In genomic region chr19:35370722-35371121, GRCh38 we compare ENCODE assay signal across 36 cellular contexts. TPM values are rescaled to one million over a fixed set of nuclear protein-coding genes. Genes with fewer than 3 reads are reported as not detected.
"Had no signal": no experiment of that assay in that cellular context is flagged by ENCODE, and none has a peak within 500 bp of the region (broad histone marks: within the 10 kb centered on the region; RNA-seq: fewer than 3 reads in every experiment).

Gene GPR42, plus strand, starts transcription at chr19:35371068. Its CDS starts 292 bp downstream, at chr19:35371360.

- H3K27ac ChIP-seq: brain microvascular endothelial cell, esophagus squamous epithelium, gastroesophageal sphincter, heart right ventricle, WERI-Rb-1 had no signal

- ATAC-seq: activated CD4-positive, CD25-positive, alpha-beta regulatory T cell treated with anti-CD3 and anti-CD28 coated beads, Interleukin-2, amount 50 U/mL, for 24 hours; activated CD8-positive, alpha-beta T cell treated with anti-CD3 and anti-CD28 coated beads, Interleukin-2, amount 10 ng/mL, durations not matched to agents 7 days and 5 days; activated naive CD4-positive, alpha-beta T cell treated with anti-CD3 and anti-CD28 coated beads, Interleukin-2, amount 50 U/mL, for 72 hours; activated T-cell treated with anti-CD3 and anti-CD28 coated beads, Interleukin-2, amount 50 U/mL, for 72 hours; effector memory CD8-positive, alpha-beta T cell; gastroesophageal sphincter; heart right ventricle; T-cell had no signal

- H3K9me3 ChIP-seq: esophagus squamous epithelium, gastroesophageal sphincter had no signal

- H3K27ac Mint-ChIP-seq: activated B cell treated with CpG ODN at 0.5 μM for 24 hours; activated CD8-positive, alpha-beta T cell treated with anti-CD3 and anti-CD28 coated beads, Interleukin-2, amount 10 ng/mL, durations not matched to agents 7 days and 5 days; activated naive CD4-positive, alpha-beta T cell treated with anti-CD3 and anti-CD28 coated beads, Interleukin-2, amount 10 ng/mL, durations not matched to agents 7 days and 5 days; activated naive CD4-positive, alpha-beta T cell treated with anti-CD3 and anti-CD28 coated beads, Interleukin-2, amount 50 U/mL, for 72 hours; activated T-cell treated with anti-CD3 and anti-CD28 coated beads, Interleukin-2, amount 50 U/mL, for 72 hours; effector memory CD8-positive, alpha-beta T cell; T-cell; T-helper 1 cell treated with Interleukin-12 subunit alpha and Interleukin-12 subunit beta and Interleukin-4 antibody, amounts not matched to agents 30 μg/mL and 1 μg/mL, for 36 hours had no signal

- H3K4me1 Mint-ChIP-seq: activated naive CD4-positive, alpha-beta T cell treated with anti-CD3 and anti-CD28 coated beads, Interleukin-2, amount 10 ng/mL, durations not matched to agents 7 days and 5 days had no signal

- DNase-seq: activated B cell treated with CpG ODN at 0.5 μM for 24 hours; activated CD4-positive, alpha-beta T cell treated with anti-CD3 and anti-CD28 coated beads for 48 hours; activated CD4-positive, alpha-beta T cell treated with anti-CD3 and anti-CD28 coated beads, Interleukin-2, amount 50 U/mL, for 1 hour; activated CD4-positive, alpha-beta T cell treated with anti-CD3 and anti-CD28 coated beads, Interleukin-2, amount 50 U/mL, for 48 hours; activated CD8-positive, alpha-beta T cell treated with anti-CD3 and anti-CD28 coated beads, Interleukin-2, amount 10 ng/mL, durations not matched to agents 7 days and 5 days; activated gamma-delta T cell; activated naive CD4-positive, alpha-beta T cell; activated naive CD4-positive, alpha-beta T cell treated with anti-CD3 and anti-CD28 coated beads, Interleukin-2, amount 10 ng/mL, durations not matched to agents 7 days and 5 days; activated T-cell treated with anti-CD3 and anti-CD28 coated beads, Interleukin-2, amount 50 U/mL, for 72 hours; amniotic stem cell; anterior cingulate cortex; brain microvascular endothelial cell; caudate nucleus; cortex of kidney; dermis blood vessel endothelial cell; effector CD4-positive, alpha-beta T cell; effector memory CD8-positive, alpha-beta T cell; erythroblast; esophagus squamous epithelium; foreskin melanocyte; heart right ventricle; SW 1271; T-cell; T1000; WERI-Rb-1 had no signal

- H3K9me3 Mint-ChIP-seq: activated naive CD4-positive, alpha-beta T cell treated with anti-CD3 and anti-CD28 coated beads, Interleukin-2, amount 10 ng/mL, durations not matched to agents 7 days and 5 days; activated naive CD4-positive, alpha-beta T cell treated with anti-CD3 and anti-CD28 coated beads, Interleukin-2, amount 50 U/mL, for 72 hours; activated T-cell treated with anti-CD3 and anti-CD28 coated beads, Interleukin-2, amount 50 U/mL, for 72 hours; effector memory CD8-positive, alpha-beta T cell; T-cell; T-helper 1 cell treated with Interleukin-12 subunit alpha and Interleukin-12 subunit beta and Interleukin-4 antibody, amounts not matched to agents 30 μg/mL and 1 μg/mL, for 36 hours had no signal

- H3K4me3 Mint-ChIP-seq: activated B cell treated with CpG ODN at 0.5 μM for 24 hours; activated CD8-positive, alpha-beta T cell treated with anti-CD3 and anti-CD28 coated beads, Interleukin-2, amount 10 ng/mL, durations not matched to agents 7 days and 5 days; activated naive CD4-positive, alpha-beta T cell treated with anti-CD3 and anti-CD28 coated beads, Interleukin-2, amount 10 ng/mL, durations not matched to agents 7 days and 5 days; activated T-cell treated with anti-CD3 and anti-CD28 coated beads, Interleukin-2, amount 50 U/mL, for 72 hours; effector memory CD8-positive, alpha-beta T cell; T-cell; T-helper 1 cell treated with Interleukin-12 subunit alpha and Interleukin-12 subunit beta and Interleukin-4 antibody, amounts not matched to agents 30 μg/mL and 1 μg/mL, for 36 hours had no signal

- H3K4me3 ChIP-seq: esophagus squamous epithelium, gastroesophageal sphincter, heart right ventricle had no signal

- H3K27me3 ChIP-seq: brain microvascular endothelial cell had no signal

- FAIRE-seq: astrocyte, colon had no signal

- H3K4me1 ChIP-seq: esophagus squamous epithelium, gastroesophageal sphincter had no signal

- H3K36me3 ChIP-seq: brain microvascular endothelial cell, esophagus squamous epithelium, gastroesophageal sphincter, heart right ventricle, WERI-Rb-1 had no signal

- H3K36me3 Mint-ChIP-seq: activated naive CD4-positive, alpha-beta T cell treated with anti-CD3 and anti-CD28 coated beads, Interleukin-2, amount 10 ng/mL, durations not matched to agents 7 days and 5 days; activated naive CD4-positive, alpha-beta T cell treated with anti-CD3 and anti-CD28 coated beads, Interleukin-2, amount 50 U/mL, for 72 hours; T-cell had no signal

- H3K27me3 Mint-ChIP-seq: activated B cell treated with CpG ODN at 0.5 μM for 24 hours had no signal

RNA-seq across cellular contexts. Expression of gene GPR42, which starts in this region (rescaled TPM):
- total RNA-seq: activated B cell treated with CpG ODN at 0.5 μM for 24 hours; activated CD8-positive, alpha-beta T cell treated with anti-CD3 and anti-CD28 coated beads, Interleukin-2, amount 10 ng/mL, durations not matched to agents 7 days and 5 days; astrocyte; chondrocyte; dermis blood vessel endothelial cell; esophagus squamous epithelium; fibroblast of lung; fibroblast of villous mesenchyme; gastroesophageal sphincter; glomerular endothelial cell; heart right ventricle; T-cell; T-helper 2 cell treated with Interferon-gamma antibody and Interleukin-4, amounts not matched to agents 100 ng/mL and 5 ng/mL, for 36 hours had no signal
- polyA plus RNA-seq: fibroblast of lung, heart right ventricle had no signal
